12 cellular contexts compared by ENCODE assay signal in the genomic region with DNA sequence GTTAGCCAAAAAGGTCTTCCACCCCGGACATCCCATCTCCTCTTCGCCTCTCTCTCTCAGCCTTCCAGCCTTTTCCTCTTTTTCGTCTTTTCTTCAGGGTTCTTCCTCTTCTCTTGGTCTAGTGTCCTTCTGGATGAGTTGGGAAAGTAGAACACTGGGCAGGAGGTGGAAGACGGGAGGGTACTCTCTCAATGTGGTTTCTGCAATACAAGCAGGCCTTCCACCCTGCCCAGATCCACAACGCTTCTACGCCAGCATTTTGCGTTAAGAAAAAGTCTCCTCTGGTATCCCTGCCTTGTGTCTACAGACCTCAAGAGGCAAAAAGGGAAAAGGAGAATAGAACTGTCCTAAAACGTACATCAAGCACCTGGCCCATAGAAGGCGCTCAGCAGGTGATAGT.
DNase-seq lines count a peak whose midpoint lies in the region; ATAC-seq and TF ChIP-seq lines count a peak whose summit lies in the region.
"Had no signal": no experiment of that assay in that cellular context is flagged by ENCODE, and none has a peak within 500 bp of the region (broad histone marks: within the 10 kb centered on the region; RNA-seq: fewer than 3 reads in every experiment).

No MANE protein-coding gene starts in this region.

- no peak overlapping the region for H3K4me3 ChIP-seq in stomach smooth muscle (ENCODE audit: low read length in 2 of 2)
- H3K4me3 ChIP-seq: A549 had no signal

- no peaks in the 10 kb centered on the region for H3K27me3 ChIP-seq in stomach smooth muscle (ENCODE audit: control insufficient read depth in 1 of 2, insufficient read depth in 2 of 2, low read length in 2 of 2)
- H3K27me3 ChIP-seq: BE2C had no signal

- H3K27ac ChIP-seq in VCaP: peak overlapping the region; percentile 51; the same call in 1 of the 2 replicates
- peak overlapping the region; percentile 55 for H3K27ac ChIP-seq in stomach smooth muscle (ENCODE audit: low read length)

- H3K27ac Mint-ChIP-seq in nephron: peak overlapping the region in 2 of 3 experiments; percentile 90
- H3K27ac Mint-ChIP-seq: CD4-positive, alpha-beta memory T cell; IgD-negative memory B cell had no signal

- H3K4me1 ChIP-seq in stomach smooth muscle (ENCODE audit: control insufficient read depth, insufficient read depth, low read length): peaks cover 31% of the 10 kb centered on the region
- H3K4me1 ChIP-seq: BE2C had no signal

- POLR2A ChIA-PET in HEK293T (lab: Yijun Ruan, JAX): no interaction called here

- peaks cover 18% of the 10 kb centered on the region for H3K9me3 Mint-ChIP-seq in nephron

- CTCF ChIA-PET in HEK293T (lab: Yijun Ruan, JAX): no interaction called here

- DNase-seq in HEK293T (ENCODE audit: extremely low spot score) (no peak), occipital lobe (lab: John Stamatoyannopoulos, UW) (no peak), ureter (ENCODE audit: low spot score) (no peak)
- DNase-seq: BE2C; CD4-positive, alpha-beta memory T cell; GDM1 had no signal

- peaks cover 4% of the 10 kb centered on the region for H3K36me3 Mint-ChIP-seq in nephron (ENCODE audit: low read depth)
- H3K36me3 Mint-ChIP-seq: CD4-positive, alpha-beta memory T cell; IgD-negative memory B cell had no signal

- H3K4me1 Mint-ChIP-seq in nephron: peaks cover 41% of the 10 kb centered on the region
- H3K4me1 Mint-ChIP-seq: CD4-positive, alpha-beta memory T cell; IgD-negative memory B cell had no signal

- no peak overlapping the region for H3K4me3 Mint-ChIP-seq in nephron
- H3K4me3 Mint-ChIP-seq: CD4-positive, alpha-beta memory T cell; IgD-negative memory B cell had no signal

- H3K27me3 Mint-ChIP-seq in nephron (ENCODE audit: low read depth): no peaks in the 10 kb centered on the region
- H3K27me3 Mint-ChIP-seq: CD4-positive, alpha-beta memory T cell; IgD-negative memory B cell had no signal

- no peak for TF ChIP-seq CTCF in VCaP (conservative IDR thresholded peaks at IDR 0.05)
- no peak for TF ChIP-seq CTCF in nephron (IDR thresholded peaks at IDR 0.05; ENCODE audit: unreplicated experiment in 3 of 3)

- no peak for ATAC-seq in GM21529 (IDR thresholded peaks at IDR 0.05; ENCODE audit: unreplicated experiment)
- ATAC-seq: A549 had no signal

- H3K9me3 ChIP-seq in stomach smooth muscle (ENCODE audit: control insufficient read depth in 2 of 2, low read length in 2 of 2): no peaks in the 10 kb centered on the region
- H3K9me3 ChIP-seq: A549, BE2C had no signal

- no peak overlapping the region for H3K9ac ChIP-seq in stomach smooth muscle (ENCODE audit: low read length in 2 of 2)

- no peaks in the 10 kb centered on the region for H3K36me3 ChIP-seq in stomach smooth muscle (ENCODE audit: control insufficient read depth in 2 of 2, insufficient read depth in 2 of 2, low read length in 2 of 2)
- H3K36me3 ChIP-seq: BE2C had no signal

TF ChIP-seq in HEK293T, 16 proteins besides CTCF, POLR2A, EP300 and RAD21:
- no peak for TF ChIP-seq HDGF (IDR thresholded peaks at IDR 0.05; ENCODE audit: borderline replicate concordance)
- TF ChIP-seq LEF1 (IDR thresholded peaks at IDR 0.05; ENCODE audit: borderline replicate concordance): no peak
- no peak for TF ChIP-seq ARNT (IDR thresholded peaks at IDR 0.05)
- TF ChIP-seq, protein P1, sequence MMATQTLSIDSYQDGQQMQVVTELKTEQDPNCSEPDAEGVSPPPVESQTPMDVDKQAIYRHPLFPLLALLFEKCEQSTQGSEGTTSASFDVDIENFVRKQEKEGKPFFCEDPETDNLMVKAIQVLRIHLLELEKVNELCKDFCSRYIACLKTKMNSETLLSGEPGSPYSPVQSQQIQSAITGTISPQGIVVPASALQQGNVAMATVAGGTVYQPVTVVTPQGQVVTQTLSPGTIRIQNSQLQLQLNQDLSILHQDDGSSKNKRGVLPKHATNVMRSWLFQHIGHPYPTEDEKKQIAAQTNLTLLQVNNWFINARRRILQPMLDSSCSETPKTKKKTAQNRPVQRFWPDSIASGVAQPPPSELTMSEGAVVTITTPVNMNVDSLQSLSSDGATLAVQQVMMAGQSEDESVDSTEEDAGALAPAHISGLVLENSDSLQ (IDR thresholded peaks at IDR 0.05): no peak
- TF ChIP-seq BHLHE40 (IDR thresholded peaks at IDR 0.05; ENCODE audit: borderline replicate concordance): no peak
- no peak for TF ChIP-seq NFRKB (IDR thresholded peaks at IDR 0.05)
- no peak for TF ChIP-seq SUZ12 (IDR thresholded peaks at IDR 0.05)
- no peak for TF ChIP-seq ZNF384 (IDR thresholded peaks at IDR 0.05)
